Comparison of ENCODE assay signal across 18 cellular contexts in the genomic region with DNA sequence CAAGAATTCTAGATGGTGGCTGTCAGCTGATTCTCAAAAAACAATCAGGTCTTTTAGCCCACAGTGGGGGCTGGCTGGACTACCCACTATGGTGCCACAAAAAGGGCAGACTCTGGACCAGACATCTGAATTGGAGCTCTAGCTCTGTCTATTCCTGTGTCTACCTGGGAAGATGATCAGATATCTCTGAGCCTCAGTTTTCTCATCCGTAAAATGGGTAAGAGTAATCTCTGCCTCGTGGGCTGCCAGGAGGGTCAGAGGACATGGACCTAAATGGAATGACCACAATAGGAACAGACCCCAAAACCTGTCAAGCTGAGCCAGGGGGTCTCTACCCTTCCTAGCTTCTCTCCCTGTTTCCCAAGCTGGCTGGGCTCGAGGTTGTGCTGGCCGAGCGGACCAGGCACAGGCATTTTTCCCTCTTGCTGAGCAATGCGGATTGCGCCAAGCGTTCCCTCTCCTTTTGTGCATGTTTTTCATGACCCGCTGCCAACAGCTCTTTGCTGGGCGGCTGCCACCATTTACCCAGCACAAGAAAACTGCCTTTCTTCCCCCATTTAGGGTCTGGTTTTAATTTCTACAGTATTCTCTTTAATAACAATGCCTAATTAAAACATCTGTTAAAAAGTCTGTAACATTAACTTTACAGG.
DNase-seq lines count a peak whose midpoint lies in the region; ATAC-seq and TF ChIP-seq lines count a peak whose summit lies in the region.
"Had no signal": no experiment of that assay in that cellular context is flagged by ENCODE, and none has a peak within 500 bp of the region (broad histone marks: within the 10 kb centered on the region; RNA-seq: fewer than 3 reads in every experiment).

No MANE protein-coding gene starts in this region.

- TF ChIP-seq CTCF in coronary artery (IDR thresholded peaks at IDR 0.05), result no peak

- no peak overlapping the region for H3K27ac ChIP-seq in right cardiac atrium (ENCODE audit: low read length)
- peak overlapping the region; percentile 46 to 62 for H3K27ac ChIP-seq in coronary artery
- H3K27ac ChIP-seq: pancreas, Peyer's patch, upper lobe of left lung had no signal

- peak; percentile 46 to 48 for ATAC-seq in right cardiac atrium
- ATAC-seq in left ventricle myocardium superior, result no peak
- ATAC-seq in HG02973 (IDR thresholded peaks at IDR 0.05; ENCODE audit: unreplicated experiment), result no peak
- ATAC-seq in HG02870 (IDR thresholded peaks at IDR 0.05; ENCODE audit: unreplicated experiment), result no peak
- ATAC-seq: activated CD8-positive, alpha-beta T cell treated with anti-CD3 and anti-CD28 coated beads for 36 hours; activated T-cell treated with anti-CD3 and anti-CD28 coated beads, Interleukin-2, amount 50 U/mL, for 72 hours; left lobe of liver; pancreas had no signal

- H3K4me1 ChIP-seq in right cardiac atrium (ENCODE audit: control insufficient read depth, insufficient read depth, low read length), result no peaks in the 10 kb centered on the region
- H3K4me1 ChIP-seq: pancreas, Peyer's patch, upper lobe of left lung had no signal

- intact Hi-C loops in right cardiac atrium (cut with DNase I) (no loop called here), left ventricle myocardium superior (cut with micrococcal nuclease) (no loop called here)

- no peaks in the 10 kb centered on the region for H3K27me3 ChIP-seq in right cardiac atrium (ENCODE audit: control insufficient read depth, insufficient read depth)
- H3K27me3 ChIP-seq: pancreas, Peyer's patch, upper lobe of left lung had no signal

- 82% methylated on average over 10 of the region's 10 CpGs for WGBS in right cardiac atrium

- H3K4me3 ChIP-seq in right cardiac atrium (ENCODE audit: low read length), result no peak overlapping the region
- H3K4me3 ChIP-seq in coronary artery, result no peak overlapping the region
- H3K4me3 ChIP-seq: pancreas, Peyer's patch, smooth muscle cell, upper lobe of left lung had no signal

- peak; percentile 42 to 70 (median 68) for DNase-seq in right cardiac atrium
- DNase-seq in left ventricle myocardium superior, result no peak
- no peak for DNase-seq in coronary artery (ENCODE audit: low spot score)
- peak; percentile 25 for DNase-seq in iris pigment epithelial cell (ENCODE audit: low read depth)
- DNase-seq in central memory CD4-positive, alpha-beta T cell, result no peak
- DNase-seq in activated CD4-positive, alpha-beta T cell treated with anti-CD3 and anti-CD28 coated beads, Interleukin-2, amount 50 U/mL, for 1 hour, result no peak
- DNase-seq: activated CD8-positive, alpha-beta T cell treated with anti-CD3 and anti-CD28 coated beads for 36 hours; activated naive CD8-positive, alpha-beta T cell treated with anti-CD3 and anti-CD28 coated beads, Interleukin-2, amount 10 ng/mL, durations not matched to agents 7 days and 5 days; activated T-cell treated with anti-CD3 and anti-CD28 coated beads, Interleukin-2, amount 50 U/mL, for 72 hours; NCI-H2081 treated with DMSO at 0.1 percent for 48 hours; NCI-H774; pancreas; Peyer's patch had no signal

- H3K9me3 ChIP-seq in right cardiac atrium (ENCODE audit: control insufficient read depth, low read length), result no peaks in the 10 kb centered on the region
- H3K9me3 ChIP-seq: pancreas, Peyer's patch, upper lobe of left lung had no signal

Comparison
In these comparisons a context has a peak if more than half of its experiments do, and no peak if none do; other contexts are left out.
1. ATAC-seq: peak in right cardiac atrium (2 of 2); none in left ventricle myocardium superior (single experiment), HG02973 (single experiment) and HG02870 (single experiment).
2. DNase-seq: peak in right cardiac atrium (3 of 3) and iris pigment epithelial cell (single experiment); none in left ventricle myocardium superior (single experiment), coronary artery (single experiment), central memory CD4-positive, alpha-beta T cell (single experiment) and activated CD4-positive, alpha-beta T cell treated with anti-CD3 and anti-CD28 coated beads, Interleukin-2, amount 50 U/mL, for 1 hour (single experiment).